ENCODE assay signal across 8 cellular contexts in genomic region chr1:32394890-32395415, GRCh38. TPM values are rescaled to one million over a fixed set of nuclear protein-coding genes. Genes with fewer than 3 reads are reported as not detected.
A peak's percentile ranks its signal among the peaks of the same experiment; 100 is the strongest.
DNase-seq lines count a peak whose midpoint lies in the region; ATAC-seq and TF ChIP-seq lines count a peak whose summit lies in the region.

No MANE protein-coding gene starts in this region.

- H3K27me3 ChIP-seq in BE2C (no peaks in the 10 kb centered on the region), SK-N-SH (ENCODE audit: insufficient read depth) (no peaks in the 10 kb centered on the region), psoas muscle (ENCODE audit: insufficient read depth in 3 of 3, low read length in 2 of 3) (no peaks in the 10 kb centered on the region)

- H3K4me1 ChIP-seq in BE2C (no peaks in the 10 kb centered on the region), SK-N-SH (ENCODE audit: control insufficient read depth in 1 of 2, insufficient read depth in 2 of 2, low read depth in 1 of 2, low read length in 1 of 2) (peaks cover 0 to 7% of the 10 kb centered on the region in 2 experiments; a peak in 2 of 4 replicates), psoas muscle (peaks cover 22% of the 10 kb centered on the region)

- POLR2A ChIA-PET in SK-N-SH (lab: Yijun Ruan, JAX), result interaction anchor here (0.6 to 1.5 kb wide), 8 partner anchors 16 to 256 kb away, joined by 3 to 6 read pairs (median 4); partner anchors contain the start of genes MARCKSL1, RBBP4 and ZBTB8OS

- H3F3A ChIP-seq in SK-N-SH (replicated peaks; ENCODE audit: insufficient read depth), result peaks cover 16% of the 10 kb centered on the region

- no peak for TF ChIP-seq EP300 in SK-N-SH (IDR thresholded peaks at IDR 0.05; ENCODE audit: borderline replicate concordance in 1 of 2, low read depth in 1 of 2, low read length in 1 of 2)

- H3K9me3 ChIP-seq in BE2C, result no peaks in the 10 kb centered on the region
- H3K9me3 ChIP-seq in SK-N-SH, result no peaks in the 10 kb centered on the region
- H3K9me3 ChIP-seq in psoas muscle, result no peaks in the 10 kb centered on the region

- H3K4me3 ChIP-seq in BE2C (ENCODE audit: low read depth, low read length) (peak overlapping the region; percentile 83), SK-N-SH (ENCODE audit: low read depth in 2 of 2, low read length in 1 of 2) (peak overlapping the region; percentile 83 to 84), fibroblast of the aortic adventitia (ENCODE audit: low read depth, low read length) (peak overlapping the region; percentile 88), psoas muscle (peak overlapping the region; percentile 95)

- peak overlapping the region; percentile 80 for H3K4me2 ChIP-seq in SK-N-SH

- no peak for DNase-seq in BE2C
- no peak for DNase-seq in SK-N-SH
- no peak for DNase-seq in fibroblast of the aortic adventitia (ENCODE audit: low read depth)
- DNase-seq in psoas muscle, result no peak
- no peak for DNase-seq in stimulated activated CD4-positive, alpha-beta T cell treated with anti-CD3 and anti-CD28 coated beads, Interleukin-4, amount 100 ng/mL, for 24 hours
- no peak for DNase-seq in ureter (ENCODE audit: low spot score)
- no peak for DNase-seq in NCI-H1694 (lab: John Stamatoyannopoulos, UW)

- peak overlapping the region; percentile 98 for H2AFZ ChIP-seq in SK-N-SH (ENCODE audit: low read depth)

- TF ChIP-seq RAD21 in SK-N-SH (IDR thresholded peaks at IDR 0.05; ENCODE audit: low read length), result no peak

- H3K27ac ChIP-seq in SK-N-SH (ENCODE audit: low read depth in 2 of 2, low read length in 1 of 2) (peak overlapping the region; percentile 92 to 95), psoas muscle (peak overlapping the region; percentile 93)

- no peak for TF ChIP-seq CTCF in BE2C (IDR thresholded peaks at IDR 0.05; ENCODE audit: low read depth, low read length)
- TF ChIP-seq CTCF in SK-N-SH (IDR thresholded peaks at IDR 0.05), result no peak
- no peak for TF ChIP-seq CTCF in fibroblast of the aortic adventitia (IDR thresholded peaks at IDR 0.05; ENCODE audit: insufficient read depth, low read length)
- TF ChIP-seq CTCF in psoas muscle (IDR thresholded peaks at IDR 0.05), result no peak

- under 1% methylated on average over 11 of the region's 14 CpGs for WGBS in SK-N-SH (ENCODE audit: low lambda C conversion rate)
- WGBS in psoas muscle, 3 donors, result 0 to 2% (median 1%) methylated on average over 14 of the region's 14 CpGs

- H3K36me3 ChIP-seq in BE2C (no peaks in the 10 kb centered on the region), SK-N-SH (replicated peaks in 1 of 2; ENCODE audit: control insufficient read depth in 1 of 2, insufficient read depth in 2 of 2, low read length in 1 of 2) (peaks cover 5 to 15% of the 10 kb centered on the region in 2 experiments), psoas muscle (ENCODE audit: insufficient read depth in 1 of 2, low read depth in 1 of 2) (peaks cover 3 to 35% of the 10 kb centered on the region in 2 donors)

- H3K9ac ChIP-seq in SK-N-SH, result peak overlapping the region; percentile 89

- no peaks in the 10 kb centered on the region for H4K20me1 ChIP-seq in SK-N-SH (ENCODE audit: insufficient read depth)

- intact Hi-C loops in psoas muscle (cut with DNase I), result no loop called here

- no peaks in the 10 kb centered on the region for H3K9me2 ChIP-seq in SK-N-SH

- peaks cover 48% of the 10 kb centered on the region for H3K79me2 ChIP-seq in SK-N-SH (ENCODE audit: insufficient read depth)

- CTCF ChIA-PET in SK-N-SH (lab: Yijun Ruan, JAX), result interaction anchor here (0.6 to 2.2 kb wide), 4 partner anchors 18 to 435 kb away, joined by 3 to 8 read pairs (median 4); no protein-coding TSS in a partner anchor

- ATAC-seq in GM21825 (IDR thresholded peaks at IDR 0.05; ENCODE audit: unreplicated experiment) (peak; percentile 8), psoas muscle (peak in 2 of 4 donors; percentile 4 to 23)

TF ChIP-seq in SK-N-SH, 30 proteins besides CTCF, POLR2A, EP300 and RAD21:
- TF ChIP-seq IRF3 (IDR thresholded peaks at IDR 0.05; ENCODE audit: low read depth, low read length) (no peak), MXI1 (IDR thresholded peaks at IDR 0.05; ENCODE audit: low read depth, low read length) (peak; percentile 56; the same call in 1 of the 2 replicates), MAX (IDR thresholded peaks at IDR 0.05; ENCODE audit: low read depth) (peak; percentile 29), RFX5 (IDR thresholded peaks at IDR 0.05; ENCODE audit: low read length) (no peak), JUND (IDR thresholded peaks at IDR 0.05) (no peak), POLR2AphosphoS5 (IDR thresholded peaks at IDR 0.05; ENCODE audit: low read depth, low read length) (peak; percentile 69; the same call in 1 of the 2 replicates), RCOR1 (IDR thresholded peaks at IDR 0.05; ENCODE audit: low read length) (peak; percentile 95; the same call in 1 of the 2 replicates), MEF2A (IDR thresholded peaks at IDR 0.05; ENCODE audit: borderline replicate concordance, low read depth) (no peak)

RNA-seq across cellular contexts. Expression of gene BSDC1, which starts 0.7 kb away (rescaled TPM):
- polyA plus RNA-seq in BE2C (2012; ENCODE audit: insufficient read depth, insufficient read length, low read depth), result 58.7 TPM
- polyA plus RNA-seq in SK-N-SH (2012; rRNA removed) (51.0 and 65.7 TPM in 2 replicates), psoas muscle (10 to 100 TPM; 25.4 to 68.4 (median 29.6) TPM)
- polyA plus RNA-seq in SK-N-SH (2012; cell fraction: cytosol; rRNA removed), result 37.8 and 46.0 TPM in 2 replicates
- 138 and 143 TPM in 2 replicates for polyA plus RNA-seq in SK-N-SH (2012; cell fraction: nucleus; rRNA removed)
- total RNA-seq in fibroblast of the aortic adventitia (ENCODE audit: low replicate concordance) (47.6 and 52.3 TPM in 2 replicates), psoas muscle (10 to 100 TPM; 29.5 to 59.1 (median 34.5) TPM), ureter (59.6 TPM)

RNA-seq across cellular contexts. Expression of gene TSSK3, which starts 32.6 kb away (rescaled TPM):
- 0.85 TPM for polyA plus RNA-seq in BE2C (2012; ENCODE audit: insufficient read depth, insufficient read length, low read depth)
- polyA plus RNA-seq in SK-N-SH (2012; rRNA removed), result 0.28 and 0.86 TPM in 2 replicates
- 0.20 and 0.21 TPM in 2 replicates for polyA plus RNA-seq in SK-N-SH (2012; cell fraction: cytosol; rRNA removed)
- 5.2 and 5.6 TPM in 2 replicates for polyA plus RNA-seq in SK-N-SH (2012; cell fraction: nucleus; rRNA removed)
- 1.2 and 2.3 TPM in 2 replicates for total RNA-seq in fibroblast of the aortic adventitia (ENCODE audit: low replicate concordance)
- total RNA-seq in psoas muscle, result 1 to 10 TPM in 1 of 4 donors, not detected in 3; 1.5 TPM
- polyA plus RNA-seq in psoas muscle, result 1 to 10 TPM in 1 of 3 donors, under 1 TPM in 2; 0.10 to 4.0 (median 0.12) TPM
- 4.2 TPM for total RNA-seq in ureter

RNA-seq across cellular contexts. Expression of gene FAM229A, which starts 32.7 kb away (rescaled TPM):
- 4.2 TPM for polyA plus RNA-seq in BE2C (2012; ENCODE audit: insufficient read depth, insufficient read length, low read depth)
- polyA plus RNA-seq in SK-N-SH (2012; rRNA removed) (8.0 and 10.0 TPM in 2 replicates), psoas muscle (1 to 10 TPM; 1.8 to 3.1 (median 2.1) TPM)
- 0.63 and 1.8 TPM in 2 replicates for polyA plus RNA-seq in SK-N-SH (2012; cell fraction: cytosol; rRNA removed)
- 114 and 147 TPM in 2 replicates for polyA plus RNA-seq in SK-N-SH (2012; cell fraction: nucleus; rRNA removed)
- total RNA-seq in fibroblast of the aortic adventitia (ENCODE audit: low replicate concordance) (1.6 and 1.7 TPM in 2 replicates), psoas muscle (1 to 10 TPM in 3 of 4 donors, under 1 TPM in 1; 0.98 to 4.0 (median 1.7) TPM), ureter (5.5 TPM)

RNA-seq across cellular contexts. Expression of gene MARCKSL1, which starts 58.9 kb away (rescaled TPM):
- polyA plus RNA-seq in BE2C (2012; ENCODE audit: insufficient read depth, insufficient read length, low read depth), result 188 TPM
- polyA plus RNA-seq in SK-N-SH (2012; rRNA removed) (254 and 275 TPM in 2 replicates), psoas muscle (10 to 100 TPM in 2 of 3 donors, 1 to 10 TPM in 1; 9.4 to 12.9 (median 12.2) TPM)
- polyA plus RNA-seq in SK-N-SH (2012; cell fraction: cytosol; rRNA removed), result 257 and 303 TPM in 2 replicates
- 94.4 and 121 TPM in 2 replicates for polyA plus RNA-seq in SK-N-SH (2012; cell fraction: nucleus; rRNA removed)
- total RNA-seq in fibroblast of the aortic adventitia (ENCODE audit: low replicate concordance) (14.4 and 106 TPM in 2 replicates), psoas muscle (1 to 10 TPM; 5.6 to 9.5 (median 8.8) TPM), ureter (117 TPM)
